1 cellular context compared by ENCODE assay signal in genomic region chr14:80954771-80955299, GRCh38.
TF ChIP-seq lines count a peak whose summit lies in the region.

No MANE protein-coding gene starts in this region.

TF ChIP-seq in HepG2, 621 proteins besides CTCF, POLR2A, EP300 and RAD21 (continued from another document and continues in another):
- TF ChIP-seq SNAPC4 (CRISPR knock-in tag; IDR thresholded peaks at IDR 0.05), result no peak
- no peak for TF ChIP-seq MLX (CRISPR knock-in tag; IDR thresholded peaks at IDR 0.05)
- TF ChIP-seq MYC (CRISPR knock-in tag; IDR thresholded peaks at IDR 0.05; ENCODE audit: borderline replicate concordance), result peak; percentile 32; the same call in 1 of the 2 replicates
- no peak for TF ChIP-seq ZFX (CRISPR knock-in tag; IDR thresholded peaks at IDR 0.05; ENCODE audit: low read depth)
- TF ChIP-seq DPF2 (CRISPR knock-in tag; IDR thresholded peaks at IDR 0.05; ENCODE audit: borderline replicate concordance, low read depth), result no peak
- TF ChIP-seq ZSCAN31 (CRISPR knock-in tag; IDR thresholded peaks at IDR 0.05; ENCODE audit: low read depth), result no peak
- peak; percentile 31; the same call in 1 of the 2 replicates for TF ChIP-seq MXD3 (CRISPR knock-in tag; IDR thresholded peaks at IDR 0.05)
- no peak for TF ChIP-seq ZNF230 (CRISPR knock-in tag; IDR thresholded peaks at IDR 0.05)
- no peak for TF ChIP-seq SP5 (CRISPR knock-in tag; IDR thresholded peaks at IDR 0.05; ENCODE audit: borderline replicate concordance, low read depth)
- no peak for TF ChIP-seq ZMAT3 (CRISPR knock-in tag; conservative IDR thresholded peaks at IDR 0.05)
- TF ChIP-seq KDM5B (CRISPR knock-in tag; IDR thresholded peaks at IDR 0.05; ENCODE audit: borderline replicate concordance), result 0 out of 2 replicates have a peak, but pooled peaks have one; percentile 36
- no peak for TF ChIP-seq TBP (CRISPR knock-in tag; IDR thresholded peaks at IDR 0.05)
- no peak for TF ChIP-seq ZNF124 (CRISPR knock-in tag; IDR thresholded peaks at IDR 0.05)
- no peak for TF ChIP-seq ONECUT2 (CRISPR knock-in tag; IDR thresholded peaks at IDR 0.05)
- TF ChIP-seq GFI1 (CRISPR knock-in tag; IDR thresholded peaks at IDR 0.05; ENCODE audit: borderline replicate concordance), result no peak
- TF ChIP-seq SALL2 (CRISPR knock-in tag; IDR thresholded peaks at IDR 0.05), result 0 out of 2 replicates have a peak, but pooled peaks have one; percentile 37
- no peak for TF ChIP-seq FOXC1 (CRISPR knock-in tag; IDR thresholded peaks at IDR 0.05; ENCODE audit: borderline replicate concordance)
- no peak for TF ChIP-seq SMAD3 (CRISPR knock-in tag; IDR thresholded peaks at IDR 0.05)
- TF ChIP-seq ZNF142 (CRISPR knock-in tag; IDR thresholded peaks at IDR 0.05), result no peak
- TF ChIP-seq ZBTB8A (CRISPR knock-in tag; IDR thresholded peaks at IDR 0.05; ENCODE audit: borderline replicate concordance, low read depth), result no peak
- no peak for TF ChIP-seq TARDBP (CRISPR knock-in tag; IDR thresholded peaks at IDR 0.05)
- TF ChIP-seq ATF6 (CRISPR knock-in tag; conservative IDR thresholded peaks at IDR 0.05), result no peak
- TF ChIP-seq ZNF441 (CRISPR knock-in tag; IDR thresholded peaks at IDR 0.05; ENCODE audit: borderline replicate concordance), result no peak
- no peak for TF ChIP-seq RARG (CRISPR knock-in tag; IDR thresholded peaks at IDR 0.05; ENCODE audit: low read depth)
- TF ChIP-seq, protein P1, sequence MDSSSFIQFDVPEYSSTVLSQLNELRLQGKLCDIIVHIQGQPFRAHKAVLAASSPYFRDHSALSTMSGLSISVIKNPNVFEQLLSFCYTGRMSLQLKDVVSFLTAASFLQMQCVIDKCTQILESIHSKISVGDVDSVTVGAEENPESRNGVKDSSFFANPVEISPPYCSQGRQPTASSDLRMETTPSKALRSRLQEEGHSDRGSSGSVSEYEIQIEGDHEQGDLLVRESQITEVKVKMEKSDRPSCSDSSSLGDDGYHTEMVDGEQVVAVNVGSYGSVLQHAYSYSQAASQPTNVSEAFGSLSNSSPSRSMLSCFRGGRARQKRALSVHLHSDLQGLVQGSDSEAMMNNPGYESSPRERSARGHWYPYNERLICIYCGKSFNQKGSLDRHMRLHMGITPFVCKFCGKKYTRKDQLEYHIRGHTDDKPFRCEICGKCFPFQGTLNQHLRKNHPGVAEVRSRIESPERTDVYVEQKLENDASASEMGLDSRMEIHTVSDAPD (CRISPR knock-in tag; IDR thresholded peaks at IDR 0.05), result no peak
- TF ChIP-seq HDAC1 (CRISPR knock-in tag; IDR thresholded peaks at IDR 0.05), result no peak
- TF ChIP-seq HNRNPUL1 (IDR thresholded peaks at IDR 0.05; ENCODE audit: low read depth, low read length), result no peak
- no peak for TF ChIP-seq ZFP82 (CRISPR knock-in tag; IDR thresholded peaks at IDR 0.05; ENCODE audit: borderline replicate concordance)
- TF ChIP-seq BCL6 (CRISPR knock-in tag; IDR thresholded peaks at IDR 0.05), result peak; percentile 33; the same call in 1 of the 2 replicates
- TF ChIP-seq ELF3 (CRISPR knock-in tag; IDR thresholded peaks at IDR 0.05), result no peak
- TF ChIP-seq GATAD2A (CRISPR knock-in tag; IDR thresholded peaks at IDR 0.05), result 0 out of 2 replicates have a peak, but pooled peaks have one; percentile 15
- TF ChIP-seq TOPORS (CRISPR knock-in tag; IDR thresholded peaks at IDR 0.05), result no peak
- TF ChIP-seq, protein P2, sequence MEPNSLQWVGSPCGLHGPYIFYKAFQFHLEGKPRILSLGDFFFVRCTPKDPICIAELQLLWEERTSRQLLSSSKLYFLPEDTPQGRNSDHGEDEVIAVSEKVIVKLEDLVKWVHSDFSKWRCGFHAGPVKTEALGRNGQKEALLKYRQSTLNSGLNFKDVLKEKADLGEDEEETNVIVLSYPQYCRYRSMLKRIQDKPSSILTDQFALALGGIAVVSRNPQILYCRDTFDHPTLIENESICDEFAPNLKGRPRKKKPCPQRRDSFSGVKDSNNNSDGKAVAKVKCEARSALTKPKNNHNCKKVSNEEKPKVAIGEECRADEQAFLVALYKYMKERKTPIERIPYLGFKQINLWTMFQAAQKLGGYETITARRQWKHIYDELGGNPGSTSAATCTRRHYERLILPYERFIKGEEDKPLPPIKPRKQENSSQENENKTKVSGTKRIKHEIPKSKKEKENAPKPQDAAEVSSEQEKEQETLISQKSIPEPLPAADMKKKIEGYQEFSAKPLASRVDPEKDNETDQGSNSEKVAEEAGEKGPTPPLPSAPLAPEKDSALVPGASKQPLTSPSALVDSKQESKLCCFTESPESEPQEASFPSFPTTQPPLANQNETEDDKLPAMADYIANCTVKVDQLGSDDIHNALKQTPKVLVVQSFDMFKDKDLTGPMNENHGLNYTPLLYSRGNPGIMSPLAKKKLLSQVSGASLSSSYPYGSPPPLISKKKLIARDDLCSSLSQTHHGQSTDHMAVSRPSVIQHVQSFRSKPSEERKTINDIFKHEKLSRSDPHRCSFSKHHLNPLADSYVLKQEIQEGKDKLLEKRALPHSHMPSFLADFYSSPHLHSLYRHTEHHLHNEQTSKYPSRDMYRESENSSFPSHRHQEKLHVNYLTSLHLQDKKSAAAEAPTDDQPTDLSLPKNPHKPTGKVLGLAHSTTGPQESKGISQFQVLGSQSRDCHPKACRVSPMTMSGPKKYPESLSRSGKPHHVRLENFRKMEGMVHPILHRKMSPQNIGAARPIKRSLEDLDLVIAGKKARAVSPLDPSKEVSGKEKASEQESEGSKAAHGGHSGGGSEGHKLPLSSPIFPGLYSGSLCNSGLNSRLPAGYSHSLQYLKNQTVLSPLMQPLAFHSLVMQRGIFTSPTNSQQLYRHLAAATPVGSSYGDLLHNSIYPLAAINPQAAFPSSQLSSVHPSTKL (CRISPR knock-in tag; IDR thresholded peaks at IDR 0.05), result no peak
- TF ChIP-seq ZKSCAN1 (IDR thresholded peaks at IDR 0.05; ENCODE audit: low read length), result no peak
- TF ChIP-seq ZNF17 (CRISPR knock-in tag; IDR thresholded peaks at IDR 0.05), result no peak
- no peak for TF ChIP-seq HMG20A (CRISPR knock-in tag; IDR thresholded peaks at IDR 0.05; ENCODE audit: borderline replicate concordance)
- TF ChIP-seq ATF7-NPFF (CRISPR knock-in tag; IDR thresholded peaks at IDR 0.05; ENCODE audit: low read depth), result no peak
- no peak for TF ChIP-seq ARHGAP35 (CRISPR knock-in tag; IDR thresholded peaks at IDR 0.05; ENCODE audit: borderline replicate concordance)
- no peak for TF ChIP-seq THAP11 (CRISPR knock-in tag; IDR thresholded peaks at IDR 0.05)
- TF ChIP-seq ASH2L (IDR thresholded peaks at IDR 0.05; ENCODE audit: insufficient read length, low read depth, low read length), result peak; percentile 24
- TF ChIP-seq ARNTL (CRISPR knock-in tag; IDR thresholded peaks at IDR 0.05), result 0 out of 2 replicates have a peak, but pooled peaks have one; percentile 38
- no peak for TF ChIP-seq LRRFIP1 (CRISPR knock-in tag; conservative IDR thresholded peaks at IDR 0.05)
